Comparison of ENCODE assay signal across 8 cellular contexts in genomic region chr19:3970313-3970807, GRCh38. TPM values are rescaled to one million over a fixed set of nuclear protein-coding genes. Genes with fewer than 3 reads are reported as not detected.
DNase-seq lines count a peak whose midpoint lies in the region; ATAC-seq and TF ChIP-seq lines count a peak whose summit lies in the region.

No MANE protein-coding gene starts in this region.

- no peak for ATAC-seq in HG03439 (IDR thresholded peaks at IDR 0.05; ENCODE audit: unreplicated experiment)
- ATAC-seq in GM21390 (IDR thresholded peaks at IDR 0.05; ENCODE audit: unreplicated experiment), result no peak

- H3K9me3 ChIP-seq in SU-DHL-6 (ENCODE audit: insufficient read depth, low read length), result no peaks in the 10 kb centered on the region
- no peaks in the 10 kb centered on the region for H3K9me3 ChIP-seq in sigmoid colon

- peaks cover 29% of the 10 kb centered on the region for H3K79me2 ChIP-seq in SU-DHL-6 (ENCODE audit: insufficient read depth, low read length)

- H3F3A ChIP-seq in SU-DHL-6 (ENCODE audit: insufficient read depth), result peaks cover 22% of the 10 kb centered on the region

- TF ChIP-seq POLR2A in sigmoid colon (IDR thresholded peaks at IDR 0.05), result no peak

- no peak for TF ChIP-seq CTCF in GM12865 (IDR thresholded peaks at IDR 0.05; ENCODE audit: insufficient read depth, low read depth, low read length, missing control alignments)
- TF ChIP-seq CTCF in SU-DHL-6 (IDR thresholded peaks at IDR 0.05; ENCODE audit: insufficient read depth, low read length, poor library complexity, severe bottlenecking), result no peak
- TF ChIP-seq CTCF in fibroblast of the aortic adventitia (IDR thresholded peaks at IDR 0.05; ENCODE audit: insufficient read depth, low read length), result no peak
- no peak for TF ChIP-seq CTCF in sigmoid colon (IDR thresholded peaks at IDR 0.05)

- H3K9me2 ChIP-seq in SU-DHL-6 (replicated peaks; ENCODE audit: insufficient read depth, low read length), result no peaks in the 10 kb centered on the region

- 1% methylated on average over 22 of the region's 22 CpGs for WGBS in sigmoid colon, 2 donors

- peak overlapping the region; percentile 49 for H3K27ac ChIP-seq in SU-DHL-6 (ENCODE audit: low read depth, low read length)
- H3K27ac ChIP-seq in sigmoid colon, result peak overlapping the region; percentile 100

- peaks cover 0 to 54% (median 48%) of the 10 kb centered on the region in 4 donors for H3K4me1 ChIP-seq in sigmoid colon

- H3K27me3 ChIP-seq in SU-DHL-6 (ENCODE audit: low read length) (no peaks in the 10 kb centered on the region), sigmoid colon (no peaks in the 10 kb centered on the region)

- H3K4me2 ChIP-seq in SU-DHL-6 (ENCODE audit: low read depth, low read length, poor library complexity, severe bottlenecking), result peak overlapping the region; percentile 59

- no peak overlapping the region for H2AFZ ChIP-seq in SU-DHL-6 (ENCODE audit: low read depth, low read length, severe bottlenecking)

- peak overlapping the region; percentile 85 for H3K9ac ChIP-seq in SU-DHL-6 (ENCODE audit: low read length)

- intact Hi-C loops in sigmoid colon (cut with DNase I) (loop anchor here (2.0 to 5.0 kb wide), 2 partner anchors 14 to 208 kb away; partner anchors contain the start of genes APBA3, EEF2 and MRPL54), posterior cingulate gyrus (cut with DNase I) (loop anchor here (2.0 kb wide), 1 partner anchor 14 kb away; the partner anchor contains the start of gene EEF2)

- no peaks in the 10 kb centered on the region; the same call in 1 of the 2 replicates for H4K20me1 ChIP-seq in SU-DHL-6 (ENCODE audit: low read depth, low read length)

- H3K36me3 ChIP-seq in SU-DHL-6 (ENCODE audit: low read length), result 0 out of 2 replicates have a peak, but pooled peaks cover 2% of the 10 kb centered on the region
- H3K36me3 ChIP-seq in sigmoid colon, result peaks cover 0 to 35% (median 8%) of the 10 kb centered on the region in 4 donors

- no peak for DNase-seq in GM12865 (ENCODE audit: low read depth)
- no peak for DNase-seq in fibroblast of the aortic adventitia (ENCODE audit: low read depth)
- peak; percentile 63 for DNase-seq in sigmoid colon
- no peak for DNase-seq in activated gamma-delta T cell treated with Interleukin-2 at 50 U/mL for 16 hours
- DNase-seq in posterior cingulate gyrus, result no peak

- H3K4me3 ChIP-seq in GM12865 (ENCODE audit: low read depth, low read length), result peak overlapping the region; percentile 82
- peak overlapping the region; percentile 80 for H3K4me3 ChIP-seq in SU-DHL-6 (ENCODE audit: insufficient read depth, low read length, poor library complexity, severe bottlenecking)
- H3K4me3 ChIP-seq in fibroblast of the aortic adventitia (ENCODE audit: low read depth, low read length), result peak overlapping the region; percentile 97
- peak overlapping the region; percentile 95 to 100 (median 98) for H3K4me3 ChIP-seq in sigmoid colon

- TF ChIP-seq EP300 in sigmoid colon (IDR thresholded peaks at IDR 0.05), result no peak

RNA-seq across cellular contexts. Expression of gene DAPK3, which starts 0.5 kb away (rescaled TPM):
- 64.7 and 82.8 TPM in 2 replicates for total RNA-seq in fibroblast of the aortic adventitia (ENCODE audit: low replicate concordance)
- 100 to 1,000 TPM in 3 of 4 donors, 10 to 100 TPM in 1; 91.3 to 167 (median 125) TPM for total RNA-seq in sigmoid colon
- 10 to 100 TPM; 38.4 to 66.8 (median 52.9) TPM for polyA plus RNA-seq in sigmoid colon

RNA-seq across cellular contexts. Expression of gene EEF2, which starts 14.9 kb away (rescaled TPM):
- total RNA-seq in fibroblast of the aortic adventitia (ENCODE audit: low replicate concordance), result 1,127 and 1,964 TPM in 2 replicates
- total RNA-seq in sigmoid colon, result 1,000 to 10,000 TPM; 1,842 to 2,448 (median 2,055) TPM
- 1,000 to 10,000 TPM in 2 of 3 donors, 100 to 1,000 TPM in 1; 906 to 1,654 (median 1,225) TPM for polyA plus RNA-seq in sigmoid colon

RNA-seq across cellular contexts. Expression of gene PIAS4, which starts 37.2 kb away (rescaled TPM):
- total RNA-seq in fibroblast of the aortic adventitia (ENCODE audit: low replicate concordance) (21.5 and 23.8 TPM in 2 replicates), sigmoid colon (10 to 100 TPM; 16.5 to 29.9 (median 19.3) TPM)
- polyA plus RNA-seq in sigmoid colon, result 10 to 100 TPM in 2 of 3 donors, 1 to 10 TPM in 1; 7.2 to 21.8 (median 15.0) TPM

RNA-seq across cellular contexts. Expression of gene NMRK2, which starts 37.5 kb away (rescaled TPM):
- total RNA-seq in fibroblast of the aortic adventitia (ENCODE audit: low replicate concordance) (not detected in 2 replicates), sigmoid colon (under 1 TPM in 1 of 4 donors, not detected in 3; 0.71 TPM)
- 1 to 10 TPM in 1 of 3 donors, under 1 TPM in 2; 0.19 to 2.4 (median 0.69) TPM for polyA plus RNA-seq in sigmoid colon
